In genomic region chr11:112826026-112826425, GRCh38 we compare ENCODE assay signal across 17 cellular contexts.
"Had no signal": no experiment of that assay in that cellular context is flagged by ENCODE, and none has a peak within 500 bp of the region (broad histone marks: within the 10 kb centered on the region; RNA-seq: fewer than 3 reads in every experiment).

No MANE protein-coding gene starts in this region.

- H3K9me3 Mint-ChIP-seq: natural killer cell had no signal

- DNase-seq: effector memory CD8-positive, alpha-beta T cell; erythroblast; foreskin keratinocyte; natural killer cell; nucleus accumbens; ovary; sigmoid colon; small intestine; stimulated activated CD4-positive, alpha-beta T cell treated with anti-CD3 and anti-CD28 coated beads, Interleukin-2, amount 100 ng/mL, for 48 hours; stimulated activated naive CD4-positive, alpha-beta T cell treated with Interleukin-2 at 50 U/mL for 16 hours; upper lobe of left lung; uterus had no signal

- H3K27ac Mint-ChIP-seq: effector memory CD8-positive, alpha-beta T cell; mesothelial cell of epicardium; natural killer cell had no signal

- H3K36me3 ChIP-seq: ovary, right atrium auricular region, sigmoid colon, upper lobe of left lung, uterus had no signal

- H3K4me1 ChIP-seq: foreskin keratinocyte, right atrium auricular region, upper lobe of left lung, uterus had no signal

- H3K4me3 Mint-ChIP-seq: effector memory CD8-positive, alpha-beta T cell; mesothelial cell of epicardium; natural killer cell; neural crest cell had no signal

- H3K79me2 ChIP-seq: hepatocyte had no signal

- H3K27me3 ChIP-seq: foreskin keratinocyte, hepatocyte, ovary, right atrium auricular region, sigmoid colon, upper lobe of left lung, uterus had no signal

- H3K36me3 Mint-ChIP-seq: mesothelial cell of epicardium, natural killer cell had no signal

- H3K4me3 ChIP-seq: hepatocyte, ovary, right atrium auricular region, sigmoid colon, upper lobe of left lung, uterus had no signal

- H3K27ac ChIP-seq: foreskin keratinocyte, hepatocyte, ovary, right atrium auricular region, sigmoid colon, upper lobe of left lung, uterus had no signal

- H3K9me3 ChIP-seq: ovary, right atrium auricular region, sigmoid colon, upper lobe of left lung, uterus had no signal

- H3K4me2 ChIP-seq: hepatocyte had no signal

- ATAC-seq: effector memory CD8-positive, alpha-beta T cell; foreskin keratinocyte; left lobe of liver; natural killer cell had no signal

- H3K4me1 Mint-ChIP-seq: natural killer cell had no signal
